In the genomic region with DNA sequence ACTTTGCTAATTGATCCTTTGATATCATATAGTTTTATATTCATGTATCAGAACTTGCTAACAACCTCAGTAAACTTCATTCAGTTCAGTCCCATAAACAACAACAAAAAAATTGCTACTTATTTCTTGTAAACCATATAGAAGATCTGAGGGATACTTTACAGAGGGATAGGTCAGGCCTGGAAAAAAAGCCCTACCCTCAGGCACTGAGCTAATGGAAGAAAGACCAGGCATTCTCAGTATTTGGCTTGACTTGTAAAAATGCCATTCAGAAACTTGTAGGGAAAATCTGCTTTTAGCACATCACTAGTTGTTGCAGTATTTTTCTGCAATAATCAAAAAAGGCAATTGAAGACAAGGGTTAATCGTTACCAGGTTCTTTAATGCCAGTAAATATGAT, we compare ENCODE assay signal across 17 cellular contexts.
"Had no signal": no experiment of that assay in that cellular context is flagged by ENCODE, and none has a peak within 500 bp of the region (broad histone marks: within the 10 kb centered on the region; RNA-seq: fewer than 3 reads in every experiment).

No MANE protein-coding gene starts in this region.

- H3K4me3 Mint-ChIP-seq: activated naive CD4-positive, alpha-beta T cell treated with anti-CD3 and anti-CD28 coated beads, Interleukin-2, amount 50 U/mL, for 24 hours; effector memory CD8-positive, alpha-beta T cell; nephron; stimulated activated naive CD8-positive, alpha-beta T cell treated with anti-CD3 and anti-CD28 coated beads, Interleukin-15, Interleukin-2, amounts not matched to agents 100 ng/mL and 50 ng/mL, for 24 hours; WTC11 had no signal

- ATAC-seq: body of pancreas; effector memory CD8-positive, alpha-beta T cell; heart left ventricle; left cardiac atrium; right cardiac atrium; WTC11 had no signal

- H3K27me3 Mint-ChIP-seq: activated naive CD4-positive, alpha-beta T cell treated with anti-CD3 and anti-CD28 coated beads, Interleukin-2, amount 50 U/mL, for 24 hours; effector memory CD8-positive, alpha-beta T cell; stimulated activated naive CD8-positive, alpha-beta T cell treated with anti-CD3 and anti-CD28 coated beads, Interleukin-15, Interleukin-2, amounts not matched to agents 100 ng/mL and 50 ng/mL, for 24 hours had no signal

- DNase-seq: activated gamma-delta T cell; anterior cingulate cortex; body of pancreas; dorsolateral prefrontal cortex; effector memory CD8-positive, alpha-beta T cell; heart left ventricle; left cardiac atrium; nucleus accumbens; stimulated activated CD4-positive, alpha-beta T cell treated with anti-CD3 and anti-CD28 coated beads, Interleukin-4, amount 100 ng/mL, for 24 hours; substantia nigra; T1000; thyroid gland had no signal

- H3K9me3 ChIP-seq: body of pancreas, heart left ventricle, thyroid gland had no signal

- H3K4me1 Mint-ChIP-seq: nephron had no signal

- H3K9me3 Mint-ChIP-seq: activated naive CD4-positive, alpha-beta T cell treated with anti-CD3 and anti-CD28 coated beads, Interleukin-2, amount 50 U/mL, for 24 hours; effector memory CD8-positive, alpha-beta T cell; nephron; stimulated activated naive CD8-positive, alpha-beta T cell treated with anti-CD3 and anti-CD28 coated beads, Interleukin-15, Interleukin-2, amounts not matched to agents 100 ng/mL and 50 ng/mL, for 24 hours; WTC11 had no signal

- H3K27ac Mint-ChIP-seq: nephron; stimulated activated naive CD8-positive, alpha-beta T cell treated with anti-CD3 and anti-CD28 coated beads, Interleukin-15, Interleukin-2, amounts not matched to agents 100 ng/mL and 50 ng/mL, for 24 hours had no signal
